Comparison of ENCODE assay signal across 7 cellular contexts in genomic region chr4:39353149-39353477, GRCh38. TPM values are rescaled to one million over a fixed set of nuclear protein-coding genes. Genes with fewer than 3 reads are reported as not detected.
DNase-seq lines count a peak whose midpoint lies in the region; ATAC-seq and TF ChIP-seq lines count a peak whose summit lies in the region.
"Not testable (repeated sequence)": the region's sequence is repeated elsewhere in the genome, so short reads cannot be mapped to it uniquely, and the experiment has no call there.

No MANE protein-coding gene starts in this region.

- H3F3A ChIP-seq in SU-DHL-6 (ENCODE audit: insufficient read depth), result peaks cover 39% of the 10 kb centered on the region

- H3K27me3 ChIP-seq in SU-DHL-6 (ENCODE audit: low read length); endocrine pancreas (ENCODE audit: control insufficient read depth, insufficient read depth, low read length): not testable (repeated sequence)

- H3K4me1 ChIP-seq in endocrine pancreas (ENCODE audit: control insufficient read depth, insufficient read depth, low read length), result peaks cover 21% of the 10 kb centered on the region

- not testable (repeated sequence) for TF ChIP-seq CTCF in SU-DHL-6 (IDR thresholded peaks at IDR 0.05; ENCODE audit: insufficient read depth, low read length, poor library complexity, severe bottlenecking)

- H3K27ac ChIP-seq in SU-DHL-6 (ENCODE audit: low read depth, low read length), result peak overlapping the region; percentile 97

- H3K4me3 ChIP-seq in SU-DHL-6 (ENCODE audit: insufficient read depth, low read length, poor library complexity, severe bottlenecking), result peak overlapping the region; percentile 44
- peak overlapping the region; percentile 94 for H3K4me3 ChIP-seq in endocrine pancreas (ENCODE audit: control insufficient read depth, insufficient read depth, low read length)

- H4K20me1 ChIP-seq in SU-DHL-6 (ENCODE audit: low read depth, low read length), result not testable (repeated sequence)

- ATAC-seq in GM19328 (IDR thresholded peaks at IDR 0.05; ENCODE audit: unreplicated experiment) (peak; percentile 15), HG03095 (IDR thresholded peaks at IDR 0.05; ENCODE audit: unreplicated experiment) (peak; percentile 8)

- not testable (repeated sequence) for H3K9me3 ChIP-seq in SU-DHL-6 (ENCODE audit: insufficient read depth, low read length); endocrine pancreas (ENCODE audit: control insufficient read depth, low read length)

- H3K79me2 ChIP-seq in SU-DHL-6 (ENCODE audit: insufficient read depth, low read length), result peaks cover 70% of the 10 kb centered on the region

- H3K36me3 ChIP-seq in SU-DHL-6 (ENCODE audit: low read length), result peaks cover 11% of the 10 kb centered on the region
- H3K36me3 ChIP-seq in endocrine pancreas (ENCODE audit: control insufficient read depth, insufficient read depth, low read length), result not testable (repeated sequence)

- H3K9me2 ChIP-seq in SU-DHL-6 (replicated peaks; ENCODE audit: insufficient read depth, low read length), result not testable (repeated sequence)

- H3K4me2 ChIP-seq in SU-DHL-6 (ENCODE audit: low read depth, low read length, poor library complexity, severe bottlenecking), result peak overlapping the region; percentile 97

- H3K9ac ChIP-seq in SU-DHL-6 (ENCODE audit: low read length), result peak overlapping the region; percentile 57
- H3K9ac ChIP-seq in endocrine pancreas (ENCODE audit: control insufficient read depth, insufficient read depth, low read length), result not testable (repeated sequence)

- not testable (repeated sequence) for H2AFZ ChIP-seq in SU-DHL-6 (ENCODE audit: low read depth, low read length, severe bottlenecking)

- peak; percentile 12 for DNase-seq in activated effector memory CD4-positive, alpha-beta T cell treated with Interleukin-2 at 50 U/mL for 16 hours
- DNase-seq in lung microvascular endothelial cell (ENCODE audit: low read depth in 2 of 2), result peak; percentile 11 to 40
- peak; percentile 18 for DNase-seq in stimulated activated CD4-positive, alpha-beta T cell treated with anti-CD3 and anti-CD28 coated beads, Interleukin-12 subunit alpha, Interleukin-12 subunit beta, amount 100 ng/mL, for 4 hours

RNA-seq across cellular contexts. Expression of gene RFC1, which starts 13.0 kb away (rescaled TPM):
- total RNA-seq in lung microvascular endothelial cell, result 44.2 and 66.7 TPM in 2 replicates

RNA-seq across cellular contexts. Expression of gene KLB, which starts 53.6 kb away (rescaled TPM):
- under 0.01 and 0.20 TPM in 2 replicates for total RNA-seq in lung microvascular endothelial cell

Comparison
In these comparisons a context has a peak if more than half of its experiments do, and no peak if none do; other contexts are left out.
1. Peak in every context shown above with its lines: DNase-seq, ATAC-seq, H3K4me3 ChIP-seq and H3K27ac ChIP-seq.